In the genomic region with DNA sequence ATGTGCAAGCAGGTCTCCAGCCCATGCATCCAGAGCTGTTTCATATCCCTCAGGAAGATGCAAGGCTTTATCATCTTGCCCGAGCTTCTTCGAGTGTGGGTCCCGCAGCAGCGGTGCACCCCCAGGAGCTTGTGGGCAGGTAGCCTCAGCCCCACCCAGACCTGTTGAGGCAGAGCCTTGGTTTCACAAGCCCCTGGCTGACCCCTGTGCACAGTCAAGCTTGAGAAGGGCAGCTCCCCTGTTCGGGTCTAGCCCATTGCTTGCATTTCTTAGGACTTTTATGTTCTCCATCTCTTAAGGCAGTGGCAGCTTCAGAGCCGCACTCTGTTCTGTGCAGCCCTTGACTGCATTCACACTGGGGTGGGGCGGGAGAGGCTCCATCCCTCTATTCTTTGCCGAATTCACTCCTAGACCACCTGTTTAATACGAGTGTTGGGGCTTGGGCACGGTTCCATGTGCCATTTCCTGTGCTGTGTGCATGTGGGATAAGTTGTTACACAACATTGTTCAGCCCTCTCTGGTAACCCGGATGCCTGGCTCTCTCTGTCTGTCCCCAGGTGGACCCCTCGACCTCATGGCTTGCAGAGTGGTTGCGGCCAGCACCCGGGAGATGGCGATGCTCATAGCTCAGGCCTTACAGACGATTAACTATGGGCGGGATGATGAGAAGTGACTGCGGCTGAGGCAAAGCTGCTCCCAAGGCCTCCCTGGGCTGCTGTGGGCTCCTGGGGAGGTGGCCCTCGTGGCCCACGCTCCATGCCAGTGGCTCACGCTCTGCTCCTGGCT, we compare ENCODE assay signal across 23 cellular contexts.
"Had no signal": no experiment of that assay in that cellular context is flagged by ENCODE, and none has a peak within 500 bp of the region (broad histone marks: within the 10 kb centered on the region; RNA-seq: fewer than 3 reads in every experiment).

No MANE protein-coding gene starts in this region.

- H3K9me3 Mint-ChIP-seq: activated naive CD8-positive, alpha-beta T cell treated with anti-CD3 and anti-CD28 coated beads, Interleukin-2, amount 10 ng/mL, durations not matched to agents 7 days and 5 days; activated T-cell treated with anti-CD3 and anti-CD28 coated beads, Interleukin-2, amount 50 U/mL, for 4 hours; activated T-helper 2 cell treated with anti-CD3 and anti-CD28 coated beads, Interferon-gamma antibody, Interleukin-2, Interleukin-4, amounts not matched to agents 10 μg/mL and 5 μg/mL and 100 μg/mL, durations not matched to agents 14 hours and 24 hours and 36 hours; endodermal cell; naive thymus-derived CD4-positive, alpha-beta T cell; stimulated activated naive CD8-positive, alpha-beta T cell treated with anti-CD3 and anti-CD28 coated beads, Interleukin-15, Interleukin-2, amounts not matched to agents 100 ng/mL and 50 ng/mL, for 24 hours; T-helper 2 cell treated with Interferon-gamma antibody and Interleukin-4, amounts not matched to agents 5 μg/mL and 100 μg/mL, for 36 hours had no signal

- H3K4me1 Mint-ChIP-seq: activated naive CD8-positive, alpha-beta T cell treated with anti-CD3 and anti-CD28 coated beads, Interleukin-2, amount 10 ng/mL, durations not matched to agents 7 days and 5 days; naive thymus-derived CD4-positive, alpha-beta T cell had no signal

- H3K27me3 Mint-ChIP-seq: activated naive CD8-positive, alpha-beta T cell treated with anti-CD3 and anti-CD28 coated beads, Interleukin-2, amount 10 ng/mL, durations not matched to agents 7 days and 5 days; naive thymus-derived CD4-positive, alpha-beta T cell; stimulated activated naive CD8-positive, alpha-beta T cell treated with anti-CD3 and anti-CD28 coated beads, Interleukin-15, Interleukin-2, amounts not matched to agents 100 ng/mL and 50 ng/mL, for 24 hours had no signal

- H3K36me3 Mint-ChIP-seq: activated naive CD8-positive, alpha-beta T cell treated with anti-CD3 and anti-CD28 coated beads, Interleukin-2, amount 10 ng/mL, durations not matched to agents 7 days and 5 days had no signal

- H3K27ac Mint-ChIP-seq: activated naive CD8-positive, alpha-beta T cell treated with anti-CD3 and anti-CD28 coated beads, Interleukin-2, amount 10 ng/mL, durations not matched to agents 7 days and 5 days; activated T-helper 2 cell treated with anti-CD3 and anti-CD28 coated beads, Interferon-gamma antibody, Interleukin-2, Interleukin-4, amounts not matched to agents 10 μg/mL and 5 μg/mL and 100 μg/mL, durations not matched to agents 14 hours and 24 hours and 36 hours; endodermal cell; naive thymus-derived CD4-positive, alpha-beta T cell; stimulated activated naive CD8-positive, alpha-beta T cell treated with anti-CD3 and anti-CD28 coated beads, Interleukin-15, Interleukin-2, amounts not matched to agents 100 ng/mL and 50 ng/mL, for 24 hours; T-helper 2 cell treated with Interferon-gamma antibody and Interleukin-4, amounts not matched to agents 5 μg/mL and 100 μg/mL, for 36 hours had no signal

- H3K4me3 ChIP-seq: coronary artery, heart right ventricle, left lung, ovary, prostate gland, right atrium auricular region, thyroid gland had no signal

- H3K27ac ChIP-seq: coronary artery, left lung, neutrophil, ovary, prostate gland, right atrium auricular region had no signal

- DNase-seq: activated CD8-positive, alpha-beta memory T cell treated with anti-CD3 and anti-CD28 coated beads, Interleukin-2, amount 50 U/mL, for 48 hours; activated naive CD4-positive, alpha-beta T cell treated with Interleukin-2 at 50 U/mL for 16 hours; activated naive CD8-positive, alpha-beta T cell treated with anti-CD3 and anti-CD28 coated beads, Interleukin-2, amount 10 ng/mL, durations not matched to agents 7 days and 5 days; activated T-cell treated with anti-CD3 and anti-CD28 coated beads, Interleukin-2, amount 50 U/mL, for 4 hours; amniotic stem cell; cerebellar nuclear complex; endodermal cell; foreskin fibroblast; heart right ventricle; mesenchymal stem cell; naive thymus-derived CD4-positive, alpha-beta T cell; stimulated activated CD4-positive, alpha-beta T cell treated with anti-CD3 and anti-CD28 coated beads, Interleukin-1b, Interleukin-23, amount 100 ng/mL, for 48 hours; substantia nigra; thyroid gland had no signal

- H3K36me3 ChIP-seq: ovary, prostate gland, right atrium auricular region had no signal

- H3K4me1 ChIP-seq: left lung, prostate gland had no signal

- H3K4me3 Mint-ChIP-seq: activated naive CD8-positive, alpha-beta T cell treated with anti-CD3 and anti-CD28 coated beads, Interleukin-2, amount 10 ng/mL, durations not matched to agents 7 days and 5 days; activated T-cell treated with anti-CD3 and anti-CD28 coated beads, Interleukin-2, amount 50 U/mL, for 4 hours; endodermal cell; naive thymus-derived CD4-positive, alpha-beta T cell; stimulated activated naive CD8-positive, alpha-beta T cell treated with anti-CD3 and anti-CD28 coated beads, Interleukin-15, Interleukin-2, amounts not matched to agents 100 ng/mL and 50 ng/mL, for 24 hours; T-helper 2 cell treated with Interferon-gamma antibody and Interleukin-4, amounts not matched to agents 5 μg/mL and 100 μg/mL, for 36 hours had no signal

- H3K27me3 ChIP-seq: heart right ventricle, left lung, neutrophil, ovary, right atrium auricular region, thyroid gland had no signal

- H3K9me3 ChIP-seq: heart right ventricle, left lung, neutrophil, ovary, prostate gland, right atrium auricular region, thyroid gland had no signal
